Comparison of ENCODE assay signal across 8 cellular contexts in genomic region chr13:26557051-26557392, GRCh38. TPM values are rescaled to one million over a fixed set of nuclear protein-coding genes. Genes with fewer than 3 reads are reported as not detected.
DNase-seq lines count a peak whose midpoint lies in the region; ATAC-seq, FAIRE-seq and TF ChIP-seq lines count a peak whose summit lies in the region.

No MANE protein-coding gene starts in this region.

- peaks cover 18% of the 10 kb centered on the region for H3K4me1 Mint-ChIP-seq in neural crest cell

- no peak for TF ChIP-seq POLR2A in GM12891 (IDR thresholded peaks at IDR 0.05; ENCODE audit: low read depth, low read length)

- H3K4me3 ChIP-seq in choroid plexus epithelial cell (ENCODE audit: low read depth, low read length), result peak overlapping the region; percentile 75

- no peaks in the 10 kb centered on the region for H3K36me3 Mint-ChIP-seq in neural crest cell (ENCODE audit: low read depth)

- no peak for FAIRE-seq in GM12891 (lab: Jason Lieb, UNC)

- peak overlapping the region; percentile 67 for H3K4me3 Mint-ChIP-seq in neural crest cell

- no peak overlapping the region for H3K27ac Mint-ChIP-seq in neural crest cell (ENCODE audit: unreplicated experiment)

- peak; percentile 27 for ATAC-seq in GM18867 (IDR thresholded peaks at IDR 0.05; ENCODE audit: unreplicated experiment)
- peak; percentile 44 for ATAC-seq in HG03159 (IDR thresholded peaks at IDR 0.05; ENCODE audit: unreplicated experiment)
- no peak for ATAC-seq in sciatic nerve
- ATAC-seq in GM18909 (IDR thresholded peaks at IDR 0.05; ENCODE audit: poor library complexity, unreplicated experiment), result no peak

- H3K27me3 Mint-ChIP-seq in neural crest cell (ENCODE audit: low read depth), result peaks cover 20% of the 10 kb centered on the region

- DNase-seq in choroid plexus epithelial cell (ENCODE audit: low read depth) (no peak), neural crest cell (ENCODE audit: low read depth, low spot score) (no peak), NCI-H1436 (lab: John Stamatoyannopoulos, UW) (no peak), GM12891 (ENCODE audit: insufficient read length, low spot score) (no peak), sciatic nerve (ENCODE audit: low spot score) (no peak)

- H3K9me3 Mint-ChIP-seq in neural crest cell, result peaks cover 5% of the 10 kb centered on the region

- intact Hi-C loops in sciatic nerve (cut with DNase I), result no loop called here

- TF ChIP-seq CTCF in choroid plexus epithelial cell (conservative IDR thresholded peaks at IDR 0.05; ENCODE audit: low read depth, low read length), result no peak
- no peak for TF ChIP-seq CTCF in neural crest cell (conservative IDR thresholded peaks at IDR 0.05)

TF ChIP-seq in GM12891, 5 proteins besides CTCF, POLR2A, EP300 and RAD21:
- TF ChIP-seq PAX5 (IDR thresholded peaks at IDR 0.05; ENCODE audit: insufficient read depth, low read length, severe bottlenecking) (no peak), POLR2AphosphoS5 (IDR thresholded peaks at IDR 0.05; ENCODE audit: low read depth, low read length) (no peak), SPI1 (IDR thresholded peaks at IDR 0.05; ENCODE audit: low read depth, low read length) (no peak), TAF1 (IDR thresholded peaks at IDR 0.05; ENCODE audit: low read depth, low read length) (no peak), POU2F2 (IDR thresholded peaks at IDR 0.05; ENCODE audit: low read depth, low read length) (no peak)

RNA-seq across cellular contexts. Expression of gene WASF3, which starts 0.5 kb away (rescaled TPM):
- total RNA-seq in neural crest cell (78.2 and 79.7 TPM in 2 replicates), sciatic nerve (33.3 TPM)
- not detected for polyA plus RNA-seq in GM12891 (2012; ENCODE audit: low read depth, missing spikeins)

Comparison
In these comparisons a context has a peak if more than half of its experiments do, and no peak if none do; other contexts are left out.
1. ATAC-seq: peak in GM18867 (single experiment) and HG03159 (single experiment); none in sciatic nerve (single experiment) and GM18909 (single experiment).